Comparison of ENCODE assay signal across 1 cellular context in the genomic region with DNA sequence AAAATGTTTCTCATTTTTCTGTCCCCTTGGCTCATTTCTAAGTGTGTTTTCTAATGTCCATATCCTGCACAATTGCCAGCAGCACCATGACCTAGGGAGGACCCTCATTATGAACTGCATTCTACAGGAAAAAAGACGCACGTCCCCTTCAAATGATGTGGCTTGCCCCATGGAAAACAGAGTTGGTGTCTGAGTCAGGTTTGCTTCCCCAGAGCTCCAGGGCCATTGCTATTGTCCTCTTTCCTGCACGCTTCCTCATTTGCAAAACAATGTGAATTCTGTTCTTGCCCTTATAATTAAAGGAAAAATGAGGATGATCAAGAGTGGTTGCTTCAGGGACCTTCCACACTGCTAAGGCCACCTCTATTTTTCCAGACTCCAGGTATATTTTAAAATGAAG.
TF ChIP-seq lines count a peak whose summit lies in the region.

No MANE protein-coding gene starts in this region.

TF ChIP-seq in HCT116, 20 proteins besides CTCF, POLR2A, EP300 and RAD21:
- TF ChIP-seq ZNF274 (IDR thresholded peaks at IDR 0.05; ENCODE audit: low read depth, low read length) (no peak), POLR2AphosphoS5 (IDR thresholded peaks at IDR 0.05; ENCODE audit: low read depth, low read length) (no peak), CEBPB (IDR thresholded peaks at IDR 0.05; ENCODE audit: low read depth) (no peak), YY1 (IDR thresholded peaks at IDR 0.05; ENCODE audit: extremely low read depth, insufficient replicate concordance, low read depth, low read length) (no peak), ZFX (IDR thresholded peaks at IDR 0.05) (no peak), JUND (IDR thresholded peaks at IDR 0.05) (no peak), FOSL1 (IDR thresholded peaks at IDR 0.05; ENCODE audit: low read depth) (no peak), SRF (IDR thresholded peaks at IDR 0.05; ENCODE audit: low read depth) (no peak), REST (IDR thresholded peaks at IDR 0.05; ENCODE audit: low read depth) (no peak), EGR1 (IDR thresholded peaks at IDR 0.05; ENCODE audit: low read depth) (no peak), TCF7L2 (IDR thresholded peaks at IDR 0.05; ENCODE audit: borderline replicate concordance, extremely low read depth, insufficient read depth, insufficient read length) (no peak), CBX3 (IDR thresholded peaks at IDR 0.05; ENCODE audit: low read depth) (no peak), EZH2phosphoT487 (IDR thresholded peaks at IDR 0.05; ENCODE audit: borderline replicate concordance) (no peak), SP1 (IDR thresholded peaks at IDR 0.05; ENCODE audit: low read depth) (no peak), SIN3A (IDR thresholded peaks at IDR 0.05; ENCODE audit: low read depth) (no peak), EZH2 (IDR thresholded peaks at IDR 0.05) (no peak), ELF1 (IDR thresholded peaks at IDR 0.05; ENCODE audit: borderline replicate concordance, low read depth) (no peak)
- TF ChIP-seq, protein P1, sequence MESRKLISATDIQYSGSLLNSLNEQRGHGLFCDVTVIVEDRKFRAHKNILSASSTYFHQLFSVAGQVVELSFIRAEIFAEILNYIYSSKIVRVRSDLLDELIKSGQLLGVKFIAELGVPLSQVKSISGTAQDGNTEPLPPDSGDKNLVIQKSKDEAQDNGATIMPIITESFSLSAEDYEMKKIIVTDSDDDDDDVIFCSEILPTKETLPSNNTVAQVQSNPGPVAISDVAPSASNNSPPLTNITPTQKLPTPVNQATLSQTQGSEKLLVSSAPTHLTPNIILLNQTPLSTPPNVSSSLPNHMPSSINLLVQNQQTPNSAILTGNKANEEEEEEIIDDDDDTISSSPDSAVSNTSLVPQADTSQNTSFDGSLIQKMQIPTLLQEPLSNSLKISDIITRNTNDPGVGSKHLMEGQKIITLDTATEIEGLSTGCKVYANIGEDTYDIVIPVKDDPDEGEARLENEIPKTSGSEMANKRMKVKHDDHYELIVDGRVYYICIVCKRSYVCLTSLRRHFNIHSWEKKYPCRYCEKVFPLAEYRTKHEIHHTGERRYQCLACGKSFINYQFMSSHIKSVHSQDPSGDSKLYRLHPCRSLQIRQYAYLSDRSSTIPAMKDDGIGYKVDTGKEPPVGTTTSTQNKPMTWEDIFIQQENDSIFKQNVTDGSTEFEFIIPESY (IDR thresholded peaks at IDR 0.05; ENCODE audit: extremely low read depth, insufficient replicate concordance, low read length): no peak
- TF ChIP-seq, protein P2, sequence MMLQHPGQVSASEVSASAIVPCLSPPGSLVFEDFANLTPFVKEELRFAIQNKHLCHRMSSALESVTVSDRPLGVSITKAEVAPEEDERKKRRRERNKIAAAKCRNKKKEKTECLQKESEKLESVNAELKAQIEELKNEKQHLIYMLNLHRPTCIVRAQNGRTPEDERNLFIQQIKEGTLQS (IDR thresholded peaks at IDR 0.05): no peak
- TF ChIP-seq, protein P3, sequence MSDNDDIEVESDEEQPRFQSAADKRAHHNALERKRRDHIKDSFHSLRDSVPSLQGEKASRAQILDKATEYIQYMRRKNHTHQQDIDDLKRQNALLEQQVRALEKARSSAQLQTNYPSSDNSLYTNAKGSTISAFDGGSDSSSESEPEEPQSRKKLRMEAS (IDR thresholded peaks at IDR 0.05): no peak
